In genomic region chr15:44812029-44812517, GRCh38 we compare ENCODE assay signal across 13 cellular contexts.
DNase-seq lines count a peak whose midpoint lies in the region; ATAC-seq and TF ChIP-seq lines count a peak whose summit lies in the region.
"Had no signal": no experiment of that assay in that cellular context is flagged by ENCODE, and none has a peak within 500 bp of the region (broad histone marks: within the 10 kb centered on the region; RNA-seq: fewer than 3 reads in every experiment).

No MANE protein-coding gene starts in this region.

- no peaks in the 10 kb centered on the region for H3K27me3 ChIP-seq in DND-41 (ENCODE audit: insufficient read depth, low read length, poor library complexity)
- H3K27me3 ChIP-seq in SK-N-SH (ENCODE audit: insufficient read depth) = peaks cover 15% of the 10 kb centered on the region; the same call in 1 of the 2 replicates
- H3K27me3 ChIP-seq: BLaER1 treated with 17β-estradiol and CSF1 and Interleukin-3, amounts not matched to agents 10 nM and 100 nM; sigmoid colon had no signal

- no peak for TF ChIP-seq RAD21 in SK-N-SH (IDR thresholded peaks at IDR 0.05; ENCODE audit: low read length)

- H3K4me3 Mint-ChIP-seq in WTC11 = no peak overlapping the region
- no peak overlapping the region for H3K4me3 Mint-ChIP-seq in stimulated activated naive B cell treated with anti-CD40 and anti-IgM and Interleukin-4, amounts not matched to agents 10 μg/mL and 1 μg/mL and 100 μg/mL, for 72 hours

- H3K36me3 ChIP-seq in DND-41 (ENCODE audit: insufficient read depth, low read length) (no peaks in the 10 kb centered on the region), SK-N-SH (replicated peaks in 1 of 2; ENCODE audit: control insufficient read depth in 1 of 2, insufficient read depth in 2 of 2, low read length in 1 of 2) (no peaks in the 10 kb centered on the region)
- H3K36me3 ChIP-seq: BLaER1 treated with 17β-estradiol and CSF1 and Interleukin-3, amounts not matched to agents 10 nM and 100 nM; sigmoid colon had no signal

- H3K4me1 ChIP-seq in DND-41 (ENCODE audit: insufficient read depth, low read length) (peaks cover 34% of the 10 kb centered on the region), SK-N-SH (ENCODE audit: control insufficient read depth in 1 of 2, insufficient read depth in 2 of 2, low read depth in 1 of 2, low read length in 1 of 2) (peaks cover 0 to 2% of the 10 kb centered on the region in 2 experiments; a peak in 1 of 4 replicates)
- H3K4me1 ChIP-seq: BLaER1 treated with 17β-estradiol and CSF1 and Interleukin-3, amounts not matched to agents 10 nM and 100 nM; sigmoid colon had no signal

- 0 out of 2 replicates have a peak overlapping the region, but pooled peaks have one; percentile 5 for H2AFZ ChIP-seq in DND-41 (ENCODE audit: low read depth, low read length)
- no peak overlapping the region for H2AFZ ChIP-seq in SK-N-SH (ENCODE audit: low read depth)

- H3K9me3 ChIP-seq in DND-41 (ENCODE audit: insufficient read depth, low read length, severe bottlenecking) = no peaks in the 10 kb centered on the region
- H3K9me3 ChIP-seq in SK-N-SH = no peaks in the 10 kb centered on the region
- H3K9me3 ChIP-seq: sigmoid colon had no signal

- POLR2A ChIA-PET in WTC11 (lab: Charles Lee) = no interaction called here
- POLR2A ChIA-PET in SK-N-SH (lab: Yijun Ruan, JAX) = no interaction called here

- TF ChIP-seq CTCF in DND-41 (IDR thresholded peaks at IDR 0.05; ENCODE audit: borderline replicate concordance, extremely low read depth, low read length, poor library complexity, severe bottlenecking) (no peak), WTC11 (IDR thresholded peaks at IDR 0.05) (no peak), SK-N-SH (IDR thresholded peaks at IDR 0.05) (no peak)

- no peaks in the 10 kb centered on the region for H4K20me1 ChIP-seq in DND-41 (ENCODE audit: insufficient read depth, low read length)
- no peaks in the 10 kb centered on the region for H4K20me1 ChIP-seq in SK-N-SH (ENCODE audit: insufficient read depth)
- H4K20me1 ChIP-seq: BLaER1 treated with 17β-estradiol and CSF1 and Interleukin-3, amounts not matched to agents 10 nM and 100 nM had no signal

- H3K9me3 Mint-ChIP-seq in WTC11 = no peaks in the 10 kb centered on the region
- no peaks in the 10 kb centered on the region for H3K9me3 Mint-ChIP-seq in stimulated activated naive B cell treated with anti-CD40 and anti-IgM and Interleukin-4, amounts not matched to agents 10 μg/mL and 1 μg/mL and 100 μg/mL, for 72 hours

- H3K27me3 Mint-ChIP-seq in WTC11 (ENCODE audit: low read depth) = no peaks in the 10 kb centered on the region; the same call in 1 of the 2 replicates
- H3K27me3 Mint-ChIP-seq in stimulated activated naive B cell treated with anti-CD40 and anti-IgM and Interleukin-4, amounts not matched to agents 10 μg/mL and 1 μg/mL and 100 μg/mL, for 72 hours = peaks cover 4 to 12% of the 10 kb centered on the region in 2 donors

- CTCF ChIA-PET in WTC11 (lab: Charles Lee) (no interaction called here), SK-N-SH (lab: Yijun Ruan, JAX) (interaction anchor here (2.0 kb wide), 1 partner anchor 13 kb away, joined by 4 read pairs; no protein-coding TSS in a partner anchor)

- TF ChIP-seq EP300 in SK-N-SH (IDR thresholded peaks at IDR 0.05; ENCODE audit: borderline replicate concordance in 1 of 2, low read depth in 1 of 2, low read length in 1 of 2) = no peak

- H3K4me3 ChIP-seq in DND-41 (ENCODE audit: low read depth in 1 of 2, low read length in 2 of 2) (no peak overlapping the region), SK-N-SH (ENCODE audit: low read depth in 2 of 2, low read length in 1 of 2) (no peak overlapping the region)
- H3K4me3 ChIP-seq: BLaER1 treated with 17β-estradiol and CSF1 and Interleukin-3, amounts not matched to agents 10 nM and 100 nM; sigmoid colon had no signal

- H3K27ac ChIP-seq in DND-41 (ENCODE audit: low read length) (peak overlapping the region; percentile 62; the same call in 1 of the 2 replicates), SK-N-SH (ENCODE audit: low read depth in 2 of 2, low read length in 1 of 2) (no peak overlapping the region)
- H3K27ac ChIP-seq: BLaER1 treated with 17β-estradiol and CSF1 and Interleukin-3, amounts not matched to agents 10 nM and 100 nM; sigmoid colon had no signal

- H3K9me2 ChIP-seq in SK-N-SH = no peaks in the 10 kb centered on the region

- no peak overlapping the region for H3K27ac Mint-ChIP-seq in WTC11
- no peak overlapping the region for H3K27ac Mint-ChIP-seq in stimulated activated naive B cell treated with anti-CD40 and anti-IgM and Interleukin-4, amounts not matched to agents 10 μg/mL and 1 μg/mL and 100 μg/mL, for 72 hours

- peak; percentile 59 for ATAC-seq in DND-41 (ENCODE audit: insufficient read depth, low read depth)
- no peak for ATAC-seq in WTC11
- no peak for ATAC-seq in stimulated activated naive B cell treated with anti-CD40 and anti-IgM and Interleukin-4, amounts not matched to agents 10 μg/mL and 1 μg/mL and 100 μg/mL, for 72 hours (replicated peaks)

- 37% methylated on average over 5 of the region's 5 CpGs for whole genome bisulfite sequencing in SK-N-SH (ENCODE audit: low lambda C conversion rate)

- H3K9ac ChIP-seq in DND-41 (ENCODE audit: low read depth, low read length) (no peak overlapping the region), SK-N-SH (no peak overlapping the region)
- H3K9ac ChIP-seq: BLaER1 treated with 17β-estradiol and CSF1 and Interleukin-3, amounts not matched to agents 10 nM and 100 nM had no signal

- no peaks in the 10 kb centered on the region for H3K79me2 ChIP-seq in DND-41 (ENCODE audit: insufficient read depth, low read length)
- H3K79me2 ChIP-seq in SK-N-SH (ENCODE audit: insufficient read depth) = no peaks in the 10 kb centered on the region

- DNase-seq in DND-41 (peak; percentile 54), NCI-H2081 treated with DMSO at 0.1 percent for 48 hours (lab: John Stamatoyannopoulos, UW) (peak; percentile 98), WTC11 (ENCODE audit: low spot score) (no peak), mucosa of gallbladder (ENCODE audit: low spot score) (peak; percentile 87), AG08396 (ENCODE audit: low spot score) (no peak), SK-N-SH (no peak)
- no peak for DNase-seq in stimulated activated CD4-positive, alpha-beta T cell treated with anti-CD3 and anti-CD28 coated beads, Interleukin-4, amount 100 ng/mL, for 1 hour
- no peak for DNase-seq in stimulated activated naive B cell treated with anti-CD40 and anti-IgM and Interleukin-4, amounts not matched to agents 10 μg/mL and 1 μg/mL and 100 μg/mL, for 72 hours
- DNase-seq: amygdala, midbrain, sigmoid colon, T1000 had no signal

- no peaks in the 10 kb centered on the region for H3F3A ChIP-seq in SK-N-SH (replicated peaks; ENCODE audit: insufficient read depth)

- H3K4me1 Mint-ChIP-seq in WTC11 = peaks cover 5% of the 10 kb centered on the region; the same call in 1 of the 2 replicates
- no peaks in the 10 kb centered on the region for H3K4me1 Mint-ChIP-seq in stimulated activated naive B cell treated with anti-CD40 and anti-IgM and Interleukin-4, amounts not matched to agents 10 μg/mL and 1 μg/mL and 100 μg/mL, for 72 hours

- H3K4me2 ChIP-seq in DND-41 (ENCODE audit: insufficient read depth, low read length) = peak overlapping the region; percentile 28
- no peak overlapping the region for H3K4me2 ChIP-seq in SK-N-SH
- H3K4me2 ChIP-seq: BLaER1 treated with 17β-estradiol and CSF1 and Interleukin-3, amounts not matched to agents 10 nM and 100 nM had no signal

- H3K36me3 Mint-ChIP-seq in WTC11 = no peaks in the 10 kb centered on the region
- no peaks in the 10 kb centered on the region for H3K36me3 Mint-ChIP-seq in stimulated activated naive B cell treated with anti-CD40 and anti-IgM and Interleukin-4, amounts not matched to agents 10 μg/mL and 1 μg/mL and 100 μg/mL, for 72 hours

TF ChIP-seq in WTC11, 78 proteins besides CTCF, POLR2A, EP300 and RAD21:
- TF ChIP-seq GABPB1 (CRISPR knock-in tag; IDR thresholded peaks at IDR 0.05) (peak; percentile 48; the same call in 1 of the 2 replicates), GTF2I (CRISPR knock-in tag; conservative IDR thresholded peaks at IDR 0.05) (no peak), CREM (CRISPR knock-in tag; IDR thresholded peaks at IDR 0.05) (no peak), E2F5 (CRISPR knock-in tag; IDR thresholded peaks at IDR 0.05) (no peak), ZNF423 (CRISPR knock-in tag; IDR thresholded peaks at IDR 0.05) (no peak)

TF ChIP-seq in SK-N-SH, 30 proteins besides CTCF, POLR2A, EP300 and RAD21 (continues in another document):
- TF ChIP-seq FOXM1 (IDR thresholded peaks at IDR 0.05; ENCODE audit: low read depth) (no peak), USF2 (IDR thresholded peaks at IDR 0.05; ENCODE audit: borderline replicate concordance, low read depth, low read length) (no peak), SIN3A (IDR thresholded peaks at IDR 0.05; ENCODE audit: borderline replicate concordance, low read depth, low read length) (no peak), YY1 (IDR thresholded peaks at IDR 0.05; ENCODE audit: low read depth) (no peak)

Comparison
In these comparisons a context has a peak if more than half of its experiments do, and no peak if none do; other contexts are left out.
1. DNase-seq: peak in DND-41 (single experiment), NCI-H2081 treated with DMSO at 0.1 percent for 48 hours (single experiment) and mucosa of gallbladder (single experiment); none in WTC11 (single experiment), stimulated activated CD4-positive, alpha-beta T cell treated with anti-CD3 and anti-CD28 coated beads, Interleukin-4, amount 100 ng/mL, for 1 hour (single experiment), stimulated activated naive B cell treated with anti-CD40 and anti-IgM and Interleukin-4, amounts not matched to agents 10 μg/mL and 1 μg/mL and 100 μg/mL, for 72 hours (single experiment), AG08396 (single experiment) and SK-N-SH (single experiment).